In genomic region chr17:72879877-72880276, GRCh38 we compare ENCODE assay signal across 28 cellular contexts.
"Had no signal": no experiment of that assay in that cellular context is flagged by ENCODE, and none has a peak within 500 bp of the region (broad histone marks: within the 10 kb centered on the region; RNA-seq: fewer than 3 reads in every experiment).

No MANE protein-coding gene starts in this region.

- H3K4me3 ChIP-seq: coronary artery had no signal

- H3K4me3 Mint-ChIP-seq: activated B cell treated with CpG ODN at 0.5 μM for 24 hours; activated CD8-positive, alpha-beta T cell treated with anti-CD3 and anti-CD28 coated beads for 36 hours; activated naive CD8-positive, alpha-beta T cell; activated T-cell treated with anti-CD3 and anti-CD28 coated beads, Interleukin-2, amount 50 U/mL, for 4 hours; activated T-helper 17 cell treated with anti-CD3 and anti-CD28 coated beads, Interleukin-2, amount 50 U/mL, for 72 hours; central memory CD8-positive, alpha-beta T cell; dendritic cell treated with granulocyte-macrophage colony-stimulating factor and Interleukin-4, amounts not matched to agents 40 ng/mL and 50 ng/mL, for 4 days; effector memory CD8-positive, alpha-beta T cell; T-helper 17 cell; T-helper 2 cell treated with Interferon-gamma antibody and Interleukin-4, amounts not matched to agents 5 μg/mL and 100 μg/mL, for 36 hours had no signal

- H3K4me1 Mint-ChIP-seq: activated B cell treated with CpG ODN at 0.5 μM for 24 hours; activated T-helper 17 cell treated with anti-CD3 and anti-CD28 coated beads, Interleukin-2, amount 50 U/mL, for 72 hours; central memory CD8-positive, alpha-beta T cell; T-helper 17 cell had no signal

- H3K27ac Mint-ChIP-seq: activated B cell treated with CpG ODN at 0.5 μM for 24 hours; activated CD8-positive, alpha-beta T cell treated with anti-CD3 and anti-CD28 coated beads for 36 hours; activated naive CD8-positive, alpha-beta T cell; activated T-helper 17 cell treated with anti-CD3 and anti-CD28 coated beads, Interleukin-2, amount 50 U/mL, for 72 hours; dendritic cell treated with granulocyte-macrophage colony-stimulating factor and Interleukin-4, amounts not matched to agents 40 ng/mL and 50 ng/mL, for 4 days; T-helper 17 cell; T-helper 2 cell treated with Interferon-gamma antibody and Interleukin-4, amounts not matched to agents 5 μg/mL and 100 μg/mL, for 36 hours had no signal

- H3K27me3 ChIP-seq: brain microvascular endothelial cell had no signal

- DNase-seq: activated B cell treated with CpG ODN at 0.5 μM for 24 hours; activated CD4-positive, alpha-beta T cell treated with anti-CD3 and anti-CD28 coated beads for 48 hours; activated CD4-positive, alpha-beta T cell treated with anti-CD3 and anti-CD28 coated beads, Interleukin-2, amount 50 U/mL, for 1 hour; activated CD4-positive, alpha-beta T cell treated with anti-CD3 and anti-CD28 coated beads, Interleukin-2, amount 50 U/mL, for 48 hours; activated CD8-positive, alpha-beta memory T cell treated with anti-CD3 and anti-CD28 coated beads for 24 hours; activated CD8-positive, alpha-beta T cell treated with anti-CD3 and anti-CD28 coated beads for 36 hours; activated effector memory CD4-positive, alpha-beta T cell treated with Interleukin-2 at 50 U/mL for 16 hours; activated gamma-delta T cell treated with Interleukin-2 at 50 U/mL for 16 hours; activated naive CD4-positive, alpha-beta T cell treated with anti-CD3 and anti-CD28 coated beads, Interleukin-2, amount 50 U/mL, for 16 hours; activated naive CD4-positive, alpha-beta T cell treated with Interleukin-2 at 50 U/mL for 16 hours; activated T-cell treated with anti-CD3 and anti-CD28 coated beads, Interleukin-2, amount 50 U/mL, for 4 hours; amniotic stem cell; anterior cingulate cortex; brain microvascular endothelial cell; effector CD4-positive, alpha-beta T cell; effector memory CD8-positive, alpha-beta T cell; head of caudate nucleus; T-helper 1 cell; T-helper 17 cell; T1000; WERI-Rb-1 had no signal

- H3K27ac ChIP-seq: brain microvascular endothelial cell, coronary artery, WERI-Rb-1 had no signal

- H3K36me3 ChIP-seq: brain microvascular endothelial cell had no signal

- ATAC-seq: activated CD4-positive, CD25-positive, alpha-beta regulatory T cell treated with anti-CD3 and anti-CD28 coated beads, Interleukin-2, amount 50 U/mL, for 24 hours; activated CD8-positive, alpha-beta T cell treated with anti-CD3 and anti-CD28 coated beads for 36 hours; activated T-cell treated with anti-CD3 and anti-CD28 coated beads, Interleukin-2, amount 50 U/mL, for 4 hours; activated T-helper 17 cell treated with anti-CD3 and anti-CD28 coated beads, Interleukin-2, amount 50 U/mL, for 72 hours; effector memory CD8-positive, alpha-beta T cell; T-helper 17 cell had no signal

- H3K27me3 Mint-ChIP-seq: activated B cell treated with CpG ODN at 0.5 μM for 24 hours; activated CD8-positive, alpha-beta T cell treated with anti-CD3 and anti-CD28 coated beads for 36 hours; activated naive CD8-positive, alpha-beta T cell; activated T-helper 17 cell treated with anti-CD3 and anti-CD28 coated beads, Interleukin-2, amount 50 U/mL, for 72 hours; central memory CD8-positive, alpha-beta T cell; dendritic cell treated with granulocyte-macrophage colony-stimulating factor and Interleukin-4, amounts not matched to agents 40 ng/mL and 50 ng/mL, for 4 days; effector memory CD8-positive, alpha-beta T cell; T-helper 17 cell had no signal
